ENCODE assay signal across 1 cellular context in the genomic region with DNA sequence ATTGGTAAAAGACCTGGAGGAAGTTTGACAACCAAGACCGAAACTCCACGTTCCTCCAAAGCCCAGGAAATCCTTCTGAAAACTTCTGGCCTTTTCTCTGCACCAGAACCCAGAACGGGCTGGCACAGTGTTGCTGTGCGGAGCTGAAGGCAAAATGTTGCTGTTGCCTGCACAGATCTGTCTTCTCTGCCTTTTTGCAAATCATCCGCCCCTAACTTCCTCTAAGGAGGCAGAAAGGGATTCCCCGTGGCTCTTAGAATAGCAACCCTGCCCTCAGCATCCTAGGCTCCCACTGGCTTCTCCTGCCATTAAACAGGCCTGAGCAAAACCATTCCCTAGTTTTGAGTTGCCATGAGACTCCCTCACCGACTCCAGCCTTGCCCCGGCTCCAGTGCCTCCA.
TF ChIP-seq lines count a peak whose summit lies in the region.

No MANE protein-coding gene starts in this region.

TF ChIP-seq in HepG2, 621 proteins besides CTCF, POLR2A, EP300 and RAD21 (continued from another document):
- TF ChIP-seq, protein P1, sequence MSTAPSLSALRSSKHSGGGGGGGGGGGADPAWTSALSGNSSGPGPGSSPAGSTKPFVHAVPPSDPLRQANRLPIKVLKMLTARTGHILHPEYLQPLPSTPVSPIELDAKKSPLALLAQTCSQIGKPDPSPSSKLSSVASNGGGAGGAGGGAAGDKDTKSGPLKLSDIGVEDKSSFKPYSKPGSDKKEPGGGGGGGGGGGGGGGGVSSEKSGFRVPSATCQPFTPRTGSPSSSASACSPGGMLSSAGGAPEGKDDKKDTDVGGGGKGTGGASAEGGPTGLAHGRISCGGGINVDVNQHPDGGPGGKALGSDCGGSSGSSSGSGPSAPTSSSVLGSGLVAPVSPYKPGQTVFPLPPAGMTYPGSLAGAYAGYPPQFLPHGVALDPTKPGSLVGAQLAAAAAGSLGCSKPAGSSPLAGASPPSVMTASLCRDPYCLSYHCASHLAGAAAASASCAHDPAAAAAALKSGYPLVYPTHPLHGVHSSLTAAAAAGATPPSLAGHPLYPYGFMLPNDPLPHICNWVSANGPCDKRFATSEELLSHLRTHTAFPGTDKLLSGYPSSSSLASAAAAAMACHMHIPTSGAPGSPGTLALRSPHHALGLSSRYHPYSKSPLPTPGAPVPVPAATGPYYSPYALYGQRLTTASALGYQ (CRISPR knock-in tag; IDR thresholded peaks at IDR 0.05): no peak
- TF ChIP-seq ZBED4 (CRISPR knock-in tag; IDR thresholded peaks at IDR 0.05; ENCODE audit: borderline replicate concordance) (no peak), ZNF225 (CRISPR knock-in tag; IDR thresholded peaks at IDR 0.05) (no peak), FOXK2 (IDR thresholded peaks at IDR 0.05) (no peak), ARID2 (CRISPR knock-in tag; IDR thresholded peaks at IDR 0.05; ENCODE audit: borderline replicate concordance) (no peak)
- TF ChIP-seq, protein P2, sequence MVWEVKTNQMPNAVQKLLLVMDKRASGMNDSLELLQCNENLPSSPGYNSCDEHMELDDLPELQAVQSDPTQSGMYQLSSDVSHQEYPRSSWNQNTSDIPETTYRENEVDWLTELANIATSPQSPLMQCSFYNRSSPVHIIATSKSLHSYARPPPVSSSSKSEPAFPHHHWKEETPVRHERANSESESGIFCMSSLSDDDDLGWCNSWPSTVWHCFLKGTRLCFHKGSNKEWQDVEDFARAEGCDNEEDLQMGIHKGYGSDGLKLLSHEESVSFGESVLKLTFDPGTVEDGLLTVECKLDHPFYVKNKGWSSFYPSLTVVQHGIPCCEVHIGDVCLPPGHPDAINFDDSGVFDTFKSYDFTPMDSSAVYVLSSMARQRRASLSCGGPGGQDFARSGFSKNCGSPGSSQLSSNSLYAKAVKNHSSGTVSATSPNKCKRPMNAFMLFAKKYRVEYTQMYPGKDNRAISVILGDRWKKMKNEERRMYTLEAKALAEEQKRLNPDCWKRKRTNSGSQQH (CRISPR knock-in tag; IDR thresholded peaks at IDR 0.05; ENCODE audit: low read depth): no peak
